In the genomic region with DNA sequence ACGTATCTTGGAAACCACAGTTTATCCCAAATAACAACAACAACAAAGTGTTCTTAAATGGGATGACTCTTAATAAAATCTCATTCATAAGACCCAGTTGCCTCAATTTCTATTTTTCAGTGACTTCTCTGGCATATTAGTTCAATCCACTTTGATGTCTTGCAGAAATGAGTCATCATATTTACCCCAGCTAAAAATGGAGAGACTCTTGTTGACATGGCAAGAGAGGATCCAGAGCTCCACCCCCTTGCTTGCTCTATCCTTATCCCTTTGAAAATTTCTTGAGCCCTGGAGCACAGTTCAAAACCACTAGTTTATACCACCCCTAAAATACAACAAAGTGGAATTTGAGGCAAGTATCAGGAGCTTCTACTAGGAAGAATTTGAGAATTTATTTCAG, we compare ENCODE assay signal across 18 cellular contexts. TPM values are rescaled to one million over a fixed set of nuclear protein-coding genes. Genes with fewer than 3 reads are reported as not detected.
A peak's percentile ranks its signal among the peaks of the same experiment; 100 is the strongest.
DNase-seq lines count a peak whose midpoint lies in the region; ATAC-seq and TF ChIP-seq lines count a peak whose summit lies in the region.
"Had no signal": no experiment of that assay in that cellular context is flagged by ENCODE, and none has a peak within 500 bp of the region (broad histone marks: within the 10 kb centered on the region; RNA-seq: fewer than 3 reads in every experiment).

No MANE protein-coding gene starts in this region.

- BruUV-seq in PC-3 (replicated peaks; lab: Mats Ljungman, UMichigan): no TSS peak

- CTCF ChIA-PET in PC-3 (lab: Charles Lee): no interaction called here

- H3K4me3 Mint-ChIP-seq in GM23338 (no peak overlapping the region), neural progenitor cell (no peak overlapping the region)
- H3K4me3 Mint-ChIP-seq: CD8-positive, alpha-beta memory T cell had no signal

- H3K4me2 ChIP-seq in GM23338: no peak overlapping the region
- H3K4me2 ChIP-seq in PC-3 (ENCODE audit: low read length): no peak overlapping the region
- no peak overlapping the region for H3K4me2 ChIP-seq in neural progenitor cell
- H3K4me2 ChIP-seq: BLaER1, KMS-11 had no signal

- H3K27me3 ChIP-seq in GM23338 (ENCODE audit: insufficient read depth) (no peaks in the 10 kb centered on the region), PC-3 (ENCODE audit: low read length) (no peaks in the 10 kb centered on the region), neural progenitor cell (no peaks in the 10 kb centered on the region)
- H3K27me3 ChIP-seq: BLaER1 had no signal

- H3K4me3 ChIP-seq in GM23338: no peak overlapping the region
- no peak overlapping the region for H3K4me3 ChIP-seq in PC-3 (ENCODE audit: low read length)
- H3K4me3 ChIP-seq in neural progenitor cell: no peak overlapping the region
- H3K4me3 ChIP-seq: BLaER1 had no signal

- peaks cover 72% of the 10 kb centered on the region for H3K36me3 Mint-ChIP-seq in GM23338 (ENCODE audit: low read depth)
- H3K36me3 Mint-ChIP-seq in neural progenitor cell: peaks cover 65% of the 10 kb centered on the region
- H3K36me3 Mint-ChIP-seq: CD8-positive, alpha-beta memory T cell had no signal

- H3K9me3 ChIP-seq in PC-3 (ENCODE audit: low read length) (no peaks in the 10 kb centered on the region), neural progenitor cell (ENCODE audit: low read depth) (no peaks in the 10 kb centered on the region)
- H3K9me3 ChIP-seq: BLaER1 had no signal

- H3K4me1 ChIP-seq in GM23338 (ENCODE audit: insufficient read depth) (peaks cover 34% of the 10 kb centered on the region), PC-3 (ENCODE audit: insufficient read depth, low read length) (peaks cover 22% of the 10 kb centered on the region), neural progenitor cell (peaks cover 41% of the 10 kb centered on the region)
- H3K4me1 ChIP-seq: BLaER1 had no signal

- H3K36me3 ChIP-seq in GM23338 (ENCODE audit: insufficient read depth) (peaks cover 21% of the 10 kb centered on the region; the same call in 1 of the 2 replicates), PC-3 (ENCODE audit: low read depth, low read length) (no peaks in the 10 kb centered on the region), neural progenitor cell (peaks cover 9% of the 10 kb centered on the region)
- H3K36me3 ChIP-seq: BLaER1 had no signal

- intact Hi-C loops in PC-3 (cut with micrococcal nuclease): no loop called here

- no peaks in the 10 kb centered on the region for H3K9me3 Mint-ChIP-seq in GM23338
- H3K9me3 Mint-ChIP-seq in neural progenitor cell: no peaks in the 10 kb centered on the region

- no peak overlapping the region for H3K9ac ChIP-seq in PC-3 (ENCODE audit: low read length)
- H3K9ac ChIP-seq in neural progenitor cell: no peak overlapping the region
- H3K9ac ChIP-seq: BLaER1, KMS-11 had no signal

- H3K9me2 ChIP-seq in GM23338 (ENCODE audit: insufficient read depth): no peaks in the 10 kb centered on the region
- no peaks in the 10 kb centered on the region for H3K9me2 ChIP-seq in PC-3 (replicated peaks; ENCODE audit: low read length)

- H3K79me2 ChIP-seq in GM23338 (replicated peaks; ENCODE audit: insufficient read depth) (peaks cover 72% of the 10 kb centered on the region), PC-3 (ENCODE audit: low read length) (no peaks in the 10 kb centered on the region), neural progenitor cell (ENCODE audit: low read depth) (peaks cover 9% of the 10 kb centered on the region)

- POLR2A ChIA-PET in PC-3 (lab: Charles Lee; ENCODE audit: unreplicated experiment): no interaction called here

- H4K20me1 ChIP-seq in GM23338 (replicated peaks; ENCODE audit: insufficient read depth) (0 out of 2 replicates have a peak, but pooled peaks cover under 1% of the 10 kb centered on the region), PC-3 (ENCODE audit: low read length) (no peaks in the 10 kb centered on the region), neural progenitor cell (ENCODE audit: low read depth) (no peaks in the 10 kb centered on the region)
- H4K20me1 ChIP-seq: BLaER1 had no signal

- H3K27ac Mint-ChIP-seq in GM23338 (no peak overlapping the region), neural progenitor cell (peak overlapping the region; percentile 24)
- H3K27ac Mint-ChIP-seq: CD8-positive, alpha-beta memory T cell had no signal

- ATAC-seq in GM23338 (no peak), PC-3 (peak; percentile 66; the same call in 1 of the 2 replicates)

- TF ChIP-seq CTCF in GM23338 (conservative IDR thresholded peaks at IDR 0.05; ENCODE audit: low read depth in 2 of 2) (no peak), PC-3 (conservative IDR thresholded peaks at IDR 0.05; ENCODE audit: low read depth, low read length) (no peak), neural progenitor cell (IDR thresholded peaks at IDR 0.05) (no peak)

- H3F3A ChIP-seq in GM23338 (replicated peaks; ENCODE audit: low read depth) (no peaks in the 10 kb centered on the region), PC-3 (ENCODE audit: low read length, unreplicated experiment) (no peaks in the 10 kb centered on the region), neural progenitor cell (ENCODE audit: low read depth) (peaks cover 6% of the 10 kb centered on the region)

- H2AFZ ChIP-seq in GM23338: no peak overlapping the region
- no peak overlapping the region for H2AFZ ChIP-seq in PC-3 (ENCODE audit: low read length)
- no peak overlapping the region for H2AFZ ChIP-seq in neural progenitor cell (replicated peaks)

- DNase-seq in GM23338 (ENCODE audit: low spot score) (no peak), PC-3 (peak; percentile 43), foreskin melanocyte (peak; percentile 35), neural progenitor cell (ENCODE audit: low spot score) (no peak), NCI-H226 (no peak), T1000 (lab: John Stamatoyannopoulos, UW) (no peak), hippocampal formation (lab: John Stamatoyannopoulos, UW) (no peak)
- DNase-seq: CD8-positive, alpha-beta memory T cell; DMS 273 treated with DMSO at 0.1 percent for 48 hours; MM.1S; NCI-H1105 treated with DMSO at 0.1 percent for 48 hours; NCI-H187 treated with DMSO at 0.1 percent for 48 hours; NCI-H510A; NCI-H82; SHP77 treated with DMSO at 0.1 percent for 48 hours had no signal

- peaks cover 43% of the 10 kb centered on the region for H3K4me1 Mint-ChIP-seq in GM23338
- H3K4me1 Mint-ChIP-seq in neural progenitor cell: peaks cover 25% of the 10 kb centered on the region
- H3K4me1 Mint-ChIP-seq: CD8-positive, alpha-beta memory T cell had no signal

- H3K27ac ChIP-seq in GM23338 (ENCODE audit: low read depth) (0 out of 2 replicates have a peak overlapping the region, but pooled peaks have one; percentile 26), PC-3 (ENCODE audit: low read length) (no peak overlapping the region), neural progenitor cell (no peak overlapping the region)
- H3K27ac ChIP-seq: BLaER1, HL-60, KMS-11 had no signal

- H3K27me3 Mint-ChIP-seq in GM23338 (ENCODE audit: insufficient read depth, low read depth, poor library complexity) (peaks cover 5% of the 10 kb centered on the region), neural progenitor cell (ENCODE audit: insufficient read depth, low read depth) (no peaks in the 10 kb centered on the region)

TF ChIP-seq in GM23338, 12 proteins besides CTCF, POLR2A, EP300 and RAD21 (continues in another document):
- TF ChIP-seq POLR2AphosphoS5 (IDR thresholded peaks at IDR 0.05; ENCODE audit: low read depth) (no peak), EZH2 (IDR thresholded peaks at IDR 0.05; ENCODE audit: low read depth, unreplicated experiment) (no peak), STAT1 (IDR thresholded peaks at IDR 0.05; ENCODE audit: unreplicated experiment) (no peak)

RNA-seq across cellular contexts. Expression of a gene that starts 20.8 kb away (rescaled TPM):
- total RNA-seq in GM23338 (2014; rRNA removed; shearing (Covaris generic)): 373 and 404 TPM in 2 replicates
- 133 and 137 TPM in 2 replicates for polyA plus RNA-seq in GM23338 (2016; fragmentation: Nextera tagmentation; extraction: Ambion mirVana)
- total RNA-seq in PC-3 (2014; rRNA removed) (6.2 and 6.7 TPM in 2 replicates), neural progenitor cell (ENCODE audit: low replicate concordance) (71.6 and 101 TPM in 2 replicates)
- polyA plus RNA-seq: CD8-positive, alpha-beta memory T cell had no signal

Comparison
In these comparisons a context has a peak if more than half of its experiments do, and no peak if none do; other contexts are left out.
1. DNase-seq: peak in PC-3 (single experiment) and foreskin melanocyte (single experiment); none in GM23338 (single experiment), neural progenitor cell (single experiment), NCI-H226 (single experiment), T1000 (single experiment) and hippocampal formation (0 of 2).